In the genomic region with DNA sequence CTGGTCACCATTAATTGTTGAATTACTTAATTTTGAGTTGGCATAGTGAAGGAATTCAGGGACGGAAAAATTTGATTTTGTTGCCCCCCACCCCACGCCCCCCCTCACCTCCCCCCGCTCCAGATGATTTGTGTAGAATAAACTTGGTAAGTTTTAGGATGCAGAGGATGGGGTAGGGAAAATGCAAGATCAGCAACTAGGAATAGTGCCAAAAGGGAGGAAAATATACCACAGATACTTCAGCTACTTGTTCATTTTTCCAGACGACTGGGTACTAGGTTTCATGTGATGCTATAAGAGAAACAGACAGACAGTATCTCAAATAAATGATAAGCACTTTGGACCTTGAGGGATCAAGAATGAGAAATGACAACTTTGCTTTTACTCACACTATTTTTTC, we compare ENCODE assay signal across 28 cellular contexts.
"Had no signal": no experiment of that assay in that cellular context is flagged by ENCODE, and none has a peak within 500 bp of the region (broad histone marks: within the 10 kb centered on the region; RNA-seq: fewer than 3 reads in every experiment).

No MANE protein-coding gene starts in this region.

- H3K36me3 Mint-ChIP-seq: naive thymus-derived CD4-positive, alpha-beta T cell; natural killer cell; neural progenitor cell; stimulated activated effector memory CD8-positive, alpha-beta T cell treated with anti-CD3 and anti-CD28 coated beads, Interleukin-12 subunit alpha, Interleukin-12 subunit beta, amount 100 ng/mL, for 72 hours; stimulated activated naive B cell treated with anti-CD40 and anti-IgM and Interleukin-4, amounts not matched to agents 10 μg/mL and 1 μg/mL and 100 μg/mL, for 72 hours; type B pancreatic cell had no signal

- H3K4me3 ChIP-seq: neural progenitor cell, ovary, psoas muscle, stomach, thoracic aorta, thyroid gland, transverse colon, upper lobe of right lung, uterus had no signal

- H3K9me3 Mint-ChIP-seq: nephron; neural progenitor cell; stimulated activated naive B cell treated with anti-CD40 and anti-IgM and Interleukin-4, amounts not matched to agents 10 μg/mL and 1 μg/mL and 100 μg/mL, for 72 hours; stimulated activated naive CD8-positive, alpha-beta T cell treated with anti-CD3 and anti-CD28 coated beads, Interleukin-15, Interleukin-2, amounts not matched to agents 100 ng/mL and 50 ng/mL, for 24 hours; type B pancreatic cell had no signal

- H3K4me1 Mint-ChIP-seq: naive thymus-derived CD4-positive, alpha-beta T cell; natural killer cell; stimulated activated effector memory CD8-positive, alpha-beta T cell treated with anti-CD3 and anti-CD28 coated beads, Interleukin-12 subunit alpha, Interleukin-12 subunit beta, amount 100 ng/mL, for 72 hours; stimulated activated naive B cell treated with anti-CD40 and anti-IgM and Interleukin-4, amounts not matched to agents 10 μg/mL and 1 μg/mL and 100 μg/mL, for 72 hours had no signal

- H3K27me3 Mint-ChIP-seq: progenitor cell of endocrine pancreas; stimulated activated naive B cell treated with anti-CD40 and anti-IgM and Interleukin-4, amounts not matched to agents 10 μg/mL and 1 μg/mL and 100 μg/mL, for 72 hours; stimulated activated naive CD8-positive, alpha-beta T cell treated with anti-CD3 and anti-CD28 coated beads, Interleukin-15, Interleukin-2, amounts not matched to agents 100 ng/mL and 50 ng/mL, for 24 hours; type B pancreatic cell had no signal

- ATAC-seq: naive thymus-derived CD4-positive, alpha-beta T cell; natural killer cell; psoas muscle; right cardiac atrium; sciatic nerve; stimulated activated effector memory CD8-positive, alpha-beta T cell treated with anti-CD3 and anti-CD28 coated beads, Interleukin-12 subunit alpha, Interleukin-12 subunit beta, amount 100 ng/mL, for 72 hours; stimulated activated naive B cell treated with anti-CD40 and anti-IgM and Interleukin-4, amounts not matched to agents 10 μg/mL and 1 μg/mL and 100 μg/mL, for 72 hours; upper lobe of right lung had no signal

- H3K27me3 ChIP-seq: neural progenitor cell, ovary, stomach, thyroid gland, transverse colon, upper lobe of right lung, uterus had no signal

- H3K79me2 ChIP-seq: parathyroid adenoma had no signal

- H3K36me3 ChIP-seq: neural progenitor cell, ovary, stomach, thoracic aorta, thyroid gland, transverse colon, upper lobe of right lung, uterus had no signal

- H3K9ac ChIP-seq: neural progenitor cell, parathyroid adenoma had no signal

- DNase-seq: naive thymus-derived CD4-positive, alpha-beta T cell; natural killer cell; occipital lobe; ovary; posterior cingulate gyrus; psoas muscle; right cardiac atrium; small intestine; stimulated activated CD4-positive, alpha-beta T cell treated with anti-CD3 and anti-CD28 coated beads, Interleukin-15, amount 100 ng/mL, for 24 hours; stimulated activated CD4-positive, alpha-beta T cell treated with anti-CD3 and anti-CD28 coated beads, Interleukin-2, amount 100 ng/mL, for 24 hours; stimulated activated CD4-positive, alpha-beta T cell treated with anti-CD3 and anti-CD28 coated beads, Interleukin-2, amount 100 ng/mL, for 48 hours; stimulated activated CD4-positive, alpha-beta T cell treated with anti-CD3 and anti-CD28 coated beads, Interleukin-4, amount 100 ng/mL, for 24 hours; stimulated activated naive B cell treated with anti-CD40 and anti-IgM and Interleukin-4, amounts not matched to agents 10 μg/mL and 1 μg/mL and 100 μg/mL, for 72 hours; stimulated activated naive CD4-positive, alpha-beta T cell treated with Interleukin-2 at 50 U/mL for 16 hours; stomach; thyroid gland; transverse colon; upper lobe of right lung; uterus had no signal

- H3K27ac ChIP-seq: ovary, parathyroid adenoma, psoas muscle, stomach, thoracic aorta, thyroid gland, upper lobe of right lung, uterus had no signal

- H3K9me3 ChIP-seq: ovary, psoas muscle, stomach, thoracic aorta, thyroid gland, transverse colon, upper lobe of right lung, uterus had no signal

- H3K27ac Mint-ChIP-seq: naive thymus-derived CD4-positive, alpha-beta T cell; natural killer cell; nephron; neural progenitor cell; progenitor cell of endocrine pancreas; stimulated activated effector memory CD8-positive, alpha-beta T cell treated with anti-CD3 and anti-CD28 coated beads, Interleukin-12 subunit alpha, Interleukin-12 subunit beta, amount 100 ng/mL, for 72 hours; stimulated activated naive B cell treated with anti-CD40 and anti-IgM and Interleukin-4, amounts not matched to agents 10 μg/mL and 1 μg/mL and 100 μg/mL, for 72 hours; stimulated activated naive CD8-positive, alpha-beta T cell treated with anti-CD3 and anti-CD28 coated beads, Interleukin-15, Interleukin-2, amounts not matched to agents 100 ng/mL and 50 ng/mL, for 24 hours; type B pancreatic cell had no signal

- H3K4me3 Mint-ChIP-seq: naive thymus-derived CD4-positive, alpha-beta T cell; natural killer cell; nephron; neural progenitor cell; stimulated activated effector memory CD8-positive, alpha-beta T cell treated with anti-CD3 and anti-CD28 coated beads, Interleukin-12 subunit alpha, Interleukin-12 subunit beta, amount 100 ng/mL, for 72 hours; stimulated activated naive B cell treated with anti-CD40 and anti-IgM and Interleukin-4, amounts not matched to agents 10 μg/mL and 1 μg/mL and 100 μg/mL, for 72 hours; stimulated activated naive CD8-positive, alpha-beta T cell treated with anti-CD3 and anti-CD28 coated beads, Interleukin-15, Interleukin-2, amounts not matched to agents 100 ng/mL and 50 ng/mL, for 24 hours; type B pancreatic cell had no signal

- H3K4me1 ChIP-seq: parathyroid adenoma, psoas muscle, stomach, thyroid gland, upper lobe of right lung, uterus had no signal
